ENCODE assay signal across 22 cellular contexts in genomic region chr5:33973271-33973670, GRCh38. TPM values are rescaled to one million over a fixed set of nuclear protein-coding genes. Genes with fewer than 3 reads are reported as not detected.
DNase-seq lines count a peak whose midpoint lies in the region; ATAC-seq and TF ChIP-seq lines count a peak whose summit lies in the region.
"Had no signal": no experiment of that assay in that cellular context is flagged by ENCODE, and none has a peak within 500 bp of the region (broad histone marks: within the 10 kb centered on the region; RNA-seq: fewer than 3 reads in every experiment).

No MANE protein-coding gene starts in this region.

- no peaks in the 10 kb centered on the region for H3K36me3 Mint-ChIP-seq in activated T-helper 17 cell treated with anti-CD3 and anti-CD28 coated beads, Interleukin-2, amount 50 U/mL, for 72 hours (ENCODE audit: low read depth)
- H3K36me3 Mint-ChIP-seq in endodermal cell (ENCODE audit: low read depth): no peaks in the 10 kb centered on the region
- H3K36me3 Mint-ChIP-seq: naive thymus-derived CD4-positive, alpha-beta T cell had no signal

- WGBS in endodermal cell (ENCODE audit: insufficient coverage in 1 of 2, insufficient read length in 1 of 2), 2 experiments: 79 to 85% methylated on average over 2 of the region's 2 CpGs

- TF ChIP-seq CTCF in GM13976 (IDR thresholded peaks at IDR 0.05; ENCODE audit: borderline replicate concordance, control extremely low read depth, extremely low read depth, insufficient read depth, missing control alignments) (no peak), endodermal cell (conservative IDR thresholded peaks at IDR 0.05) (no peak)

- no peak overlapping the region for H3K4me3 ChIP-seq in endodermal cell (ENCODE audit: low read length)

- in situ Hi-C loops in GM13976 (cut with MboI; ENCODE audit: low sequenced_read_pairs, unreplicated experiment): no loop called here

- H3K27me3 Mint-ChIP-seq in activated T-helper 17 cell treated with anti-CD3 and anti-CD28 coated beads, Interleukin-2, amount 50 U/mL, for 72 hours: peaks cover 6% of the 10 kb centered on the region
- no peaks in the 10 kb centered on the region for H3K27me3 Mint-ChIP-seq in endodermal cell (ENCODE audit: insufficient read depth)

- DNase-seq in GM13976 (ENCODE audit: low spot score): peak; percentile 49
- no peak for DNase-seq in endodermal cell
- DNase-seq in NCI-H1436 treated with DMSO at 0.1 percent for 48 hours (lab: John Stamatoyannopoulos, UW): no peak
- DNase-seq: activated B cell treated with CpG ODN at 0.5 μM for 24 hours; central memory CD4-positive, alpha-beta T cell; HFFc6; islet precursor cell; mammary epithelial cell; NCI-H1694; NCI-H345; SHP77; stimulated activated CD4-positive, alpha-beta T cell treated with anti-CD3 and anti-CD28 coated beads, Interleukin-4, amount 100 ng/mL, for 24 hours; stimulated activated CD8-positive, alpha-beta memory T cell treated with anti-CD3 and anti-CD28 coated beads, Interleukin-4, amount 100 ng/mL, for 48 hours; T-helper 17 cell had no signal

- H3K27ac ChIP-seq in endodermal cell (ENCODE audit: low read depth, low read length): no peak overlapping the region

- no peaks in the 10 kb centered on the region for H3K4me1 ChIP-seq in endodermal cell (ENCODE audit: control insufficient read depth, insufficient read depth, low read length)

- H3K9me3 Mint-ChIP-seq in activated T-helper 17 cell treated with anti-CD3 and anti-CD28 coated beads, Interleukin-2, amount 50 U/mL, for 72 hours: no peaks in the 10 kb centered on the region
- no peaks in the 10 kb centered on the region for H3K9me3 Mint-ChIP-seq in endodermal cell
- H3K9me3 Mint-ChIP-seq: activated B cell treated with CpG ODN at 0.5 μM for 24 hours, HFFc6 had no signal

- no peak overlapping the region for H3K9ac ChIP-seq in endodermal cell (ENCODE audit: extremely low read depth, low read length, poor library complexity, severe bottlenecking)

- ATAC-seq in GM18870 (IDR thresholded peaks at IDR 0.05; ENCODE audit: unreplicated experiment) (peak; percentile 75), HG02852 (IDR thresholded peaks at IDR 0.05; ENCODE audit: unreplicated experiment) (peak; percentile 73), HG02588 (IDR thresholded peaks at IDR 0.05; ENCODE audit: unreplicated experiment) (no peak)
- peak; percentile 78 for ATAC-seq in activated T-helper 17 cell treated with anti-CD3 and anti-CD28 coated beads, Interleukin-2, amount 50 U/mL, for 72 hours (replicated peaks)
- ATAC-seq: naive thymus-derived CD4-positive, alpha-beta T cell; T-helper 17 cell had no signal

- H3K4me1 Mint-ChIP-seq in activated T-helper 17 cell treated with anti-CD3 and anti-CD28 coated beads, Interleukin-2, amount 50 U/mL, for 72 hours: peaks cover 4% of the 10 kb centered on the region
- H3K4me1 Mint-ChIP-seq in endodermal cell: peaks cover 12% of the 10 kb centered on the region
- H3K4me1 Mint-ChIP-seq: activated B cell treated with CpG ODN at 0.5 μM for 24 hours, T-helper 17 cell had no signal

- no peaks in the 10 kb centered on the region for H3K27me3 ChIP-seq in endodermal cell (ENCODE audit: control insufficient read depth, insufficient read depth, low read length, poor library complexity, severe bottlenecking)

- no peak overlapping the region for H3K27ac Mint-ChIP-seq in activated T-helper 17 cell treated with anti-CD3 and anti-CD28 coated beads, Interleukin-2, amount 50 U/mL, for 72 hours
- H3K27ac Mint-ChIP-seq in endodermal cell: no peak overlapping the region
- H3K27ac Mint-ChIP-seq: activated B cell treated with CpG ODN at 0.5 μM for 24 hours, HFFc6, T-helper 17 cell had no signal

- H3K9me3 ChIP-seq in endodermal cell (ENCODE audit: control insufficient read depth, low read length): no peaks in the 10 kb centered on the region

- H3K36me3 ChIP-seq in endodermal cell (ENCODE audit: control insufficient read depth, insufficient read depth, low read length): no peaks in the 10 kb centered on the region

- H3K4me3 Mint-ChIP-seq in activated T-helper 17 cell treated with anti-CD3 and anti-CD28 coated beads, Interleukin-2, amount 50 U/mL, for 72 hours: no peak overlapping the region
- H3K4me3 Mint-ChIP-seq in endodermal cell: no peak overlapping the region
- H3K4me3 Mint-ChIP-seq: activated B cell treated with CpG ODN at 0.5 μM for 24 hours, HFFc6, T-helper 17 cell had no signal

RNA-seq across cellular contexts. Expression of gene SLC45A2, which starts 11.2 kb away (rescaled TPM):
- total RNA-seq in activated T-helper 17 cell treated with anti-CD3 and anti-CD28 coated beads, Interleukin-2, amount 50 U/mL, for 72 hours: not detected
- under 1 TPM in 1 of 2 donors, not detected in 1; 0.20 TPM for total RNA-seq in endodermal cell
- 0.50 TPM for polyA plus RNA-seq in endodermal cell (2013, experiment 1 of 2)
- 0.41 TPM for polyA plus RNA-seq in endodermal cell (2013, experiment 2 of 2)
- total RNA-seq: activated B cell treated with CpG ODN at 0.5 μM for 24 hours, HFFc6, T-helper 17 cell had no signal
- polyA plus RNA-seq: BJ; mammary epithelial cell; naive thymus-derived CD4-positive, alpha-beta T cell had no signal

RNA-seq across cellular contexts. Expression of gene AMACR, which starts 34.6 kb away (rescaled TPM):
- 1 to 10 TPM; 5.4 to 6.6 TPM for total RNA-seq in activated T-helper 17 cell treated with anti-CD3 and anti-CD28 coated beads, Interleukin-2, amount 50 U/mL, for 72 hours
- total RNA-seq in endodermal cell: 10 to 100 TPM; 12.4 to 16.8 TPM
- 17.4 TPM for polyA plus RNA-seq in endodermal cell (2013, experiment 1 of 2)
- 16.0 TPM for polyA plus RNA-seq in endodermal cell (2013, experiment 2 of 2)

RNA-seq across cellular contexts. Expression of gene RXFP3, which starts 37.1 kb away (rescaled TPM):
- not detected for total RNA-seq in activated T-helper 17 cell treated with anti-CD3 and anti-CD28 coated beads, Interleukin-2, amount 50 U/mL, for 72 hours
- under 1 TPM in 1 of 2 donors, not detected in 1; 0.13 TPM for total RNA-seq in endodermal cell
- not detected for polyA plus RNA-seq in endodermal cell (2013, experiment 1 of 2)
- not detected for polyA plus RNA-seq in endodermal cell (2013, experiment 2 of 2)
- total RNA-seq: activated B cell treated with CpG ODN at 0.5 μM for 24 hours; HFFc6; mammary epithelial cell; naive thymus-derived CD4-positive, alpha-beta T cell; skeletal muscle tissue; T-helper 17 cell had no signal
- polyA plus RNA-seq: BJ; mammary epithelial cell; naive thymus-derived CD4-positive, alpha-beta T cell; thymus had no signal
